ENCODE assay signal across 16 cellular contexts in the genomic region with DNA sequence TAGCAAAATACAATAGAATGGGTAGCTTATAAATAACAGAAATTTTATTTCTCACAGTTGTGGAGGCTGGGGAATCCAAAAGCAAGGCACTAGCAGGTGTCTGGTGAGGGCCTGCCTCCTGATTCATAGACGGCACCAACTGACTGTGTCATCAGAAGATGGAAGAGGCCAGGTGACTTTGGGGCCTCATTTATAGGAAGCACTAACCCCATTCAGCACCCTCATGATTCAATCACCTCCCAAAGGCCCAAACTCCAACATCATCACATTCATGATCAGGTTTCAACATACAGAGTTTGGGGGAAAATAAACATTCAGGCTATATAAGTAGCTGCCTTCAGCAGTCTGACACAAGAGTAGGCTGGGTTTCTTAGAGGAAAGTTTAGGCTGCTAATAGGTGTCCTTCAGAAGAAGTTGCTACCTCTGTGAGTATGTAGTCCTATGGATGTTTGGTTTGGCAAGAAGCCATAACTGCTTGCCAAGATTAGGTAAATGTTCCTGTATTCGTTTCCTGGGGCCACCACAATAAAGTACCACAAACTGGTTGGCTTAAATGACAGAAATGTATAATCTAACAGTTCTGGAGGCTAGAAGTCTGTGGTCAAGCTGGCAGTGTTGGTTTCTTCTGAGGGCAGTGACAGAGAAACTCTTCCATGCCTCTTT. TPM values are rescaled to one million over a fixed set of nuclear protein-coding genes. Genes with fewer than 3 reads are reported as not detected.
A peak's percentile ranks its signal among the peaks of the same experiment; 100 is the strongest.
DNase-seq lines count a peak whose midpoint lies in the region; TF ChIP-seq lines count a peak whose summit lies in the region.
"Had no signal": no experiment of that assay in that cellular context is flagged by ENCODE, and none has a peak within 500 bp of the region (broad histone marks: within the 10 kb centered on the region; RNA-seq: fewer than 3 reads in every experiment).

No MANE protein-coding gene starts in this region.

- H3K4me1 ChIP-seq in adipocyte (ENCODE audit: control insufficient read depth, insufficient read depth, low read length), result peaks cover 11% of the 10 kb centered on the region
- no peaks in the 10 kb centered on the region for H3K4me1 ChIP-seq in esophagus squamous epithelium
- H3K4me1 ChIP-seq: heart right ventricle had no signal

- intact Hi-C loops in esophagus squamous epithelium (cut with DNase I), result no loop called here

- no peak for TF ChIP-seq POLR2A in esophagus squamous epithelium (IDR thresholded peaks at IDR 0.05)

- TF ChIP-seq EP300 in Ishikawa (IDR thresholded peaks at IDR 0.05; ENCODE audit: borderline replicate concordance), result peak; percentile 57; the same call in 1 of the 2 replicates

- H3K36me3 ChIP-seq in adipocyte (ENCODE audit: control insufficient read depth, insufficient read depth, low read length, severe bottlenecking) (peaks cover 11% of the 10 kb centered on the region), esophagus squamous epithelium (peaks cover 0 to 26% (median 0%) of the 10 kb centered on the region in 3 donors)

- no peak overlapping the region for H3K4me3 ChIP-seq in adipocyte (ENCODE audit: low read length)
- no peak overlapping the region for H3K4me3 ChIP-seq in esophagus squamous epithelium
- H3K4me3 ChIP-seq: heart right ventricle, skin epidermis had no signal

- no peak overlapping the region for H3K9ac ChIP-seq in adipocyte (ENCODE audit: low read length)

- no peaks in the 10 kb centered on the region for H3K9me3 ChIP-seq in adipocyte (ENCODE audit: control insufficient read depth, low read length)
- peaks cover 0 to 7% (median 0%) of the 10 kb centered on the region in 3 donors for H3K9me3 ChIP-seq in esophagus squamous epithelium

- TF ChIP-seq CTCF in esophagus squamous epithelium (IDR thresholded peaks at IDR 0.05), result no peak

- no peaks in the 10 kb centered on the region for H3K27me3 ChIP-seq in adipocyte (replicated peaks; ENCODE audit: control insufficient read depth, insufficient read depth, low read length)
- H3K27me3 ChIP-seq in esophagus squamous epithelium, result no peaks in the 10 kb centered on the region
- H3K27me3 ChIP-seq: brain microvascular endothelial cell, heart right ventricle had no signal

- no peak overlapping the region for H3K27ac ChIP-seq in esophagus squamous epithelium
- H3K27ac ChIP-seq: brain microvascular endothelial cell, heart right ventricle, skin epidermis had no signal

- TF ChIP-seq RAD21 in Ishikawa (IDR thresholded peaks at IDR 0.05; ENCODE audit: low read depth), result no peak

- WGBS in esophagus squamous epithelium, 2 donors, result 50 to 61% methylated on average over 2 of the region's 2 CpGs

- peak; percentile 29 for DNase-seq in DMS153 (lab: John Stamatoyannopoulos, UW)
- peak; percentile 18 for DNase-seq in adipocyte (ENCODE audit: low read depth)
- DNase-seq in iris pigment epithelial cell (ENCODE audit: low read depth), result peak; percentile 61
- no peak for DNase-seq in NCI-H526 treated with DMSO at 0.1 percent for 48 hours (lab: John Stamatoyannopoulos, UW)
- no peak for DNase-seq in stimulated activated CD8-positive, alpha-beta memory T cell treated with anti-CD3 and anti-CD28 coated beads, Interleukin-4, amount 100 ng/mL, for 48 hours
- no peak for DNase-seq in stimulated activated CD4-positive, alpha-beta T cell treated with anti-CD3 and anti-CD28 coated beads, Interleukin-15, amount 100 ng/mL, for 24 hours
- no peak for DNase-seq in esophagus squamous epithelium (lab: John Stamatoyannopoulos, UW)
- DNase-seq: activated CD4-positive, alpha-beta memory T cell treated with anti-CD3 and anti-CD28 coated beads, Interleukin-2, amount 10 ng/mL, durations not matched to agents 7 days and 5 days; brain microvascular endothelial cell; CD4-positive, CD25-positive, alpha-beta regulatory T cell; heart right ventricle; NCI-H1436 treated with DMSO at 0.1 percent for 48 hours; SIG-M5; stimulated activated naive B cell treated with anti-CD40 and anti-IgM and Interleukin-4, amounts not matched to agents 10 μg/mL and 1 μg/mL and 100 μg/mL, for 72 hours had no signal

TF ChIP-seq in Ishikawa, 13 proteins besides CTCF, POLR2A, EP300 and RAD21:
- peak; percentile 97 for TF ChIP-seq NFIC (IDR thresholded peaks at IDR 0.05)
- no peak for TF ChIP-seq CEBPB (IDR thresholded peaks at IDR 0.05)
- no peak for TF ChIP-seq ZBTB7A (IDR thresholded peaks at IDR 0.05; ENCODE audit: low read depth)
- 0 out of 2 replicates have a peak, but pooled peaks have one; percentile 23 for TF ChIP-seq TEAD4 (IDR thresholded peaks at IDR 0.05)
- peak; percentile 53; the same call in 1 of the 2 replicates for TF ChIP-seq TCF12 (IDR thresholded peaks at IDR 0.05; ENCODE audit: low read depth)
- TF ChIP-seq, protein P1, sequence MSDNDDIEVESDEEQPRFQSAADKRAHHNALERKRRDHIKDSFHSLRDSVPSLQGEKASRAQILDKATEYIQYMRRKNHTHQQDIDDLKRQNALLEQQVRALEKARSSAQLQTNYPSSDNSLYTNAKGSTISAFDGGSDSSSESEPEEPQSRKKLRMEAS (IDR thresholded peaks at IDR 0.05), result no peak
- TF ChIP-seq CREB1 (IDR thresholded peaks at IDR 0.05; ENCODE audit: low read depth), result no peak
- TF ChIP-seq, protein P2, sequence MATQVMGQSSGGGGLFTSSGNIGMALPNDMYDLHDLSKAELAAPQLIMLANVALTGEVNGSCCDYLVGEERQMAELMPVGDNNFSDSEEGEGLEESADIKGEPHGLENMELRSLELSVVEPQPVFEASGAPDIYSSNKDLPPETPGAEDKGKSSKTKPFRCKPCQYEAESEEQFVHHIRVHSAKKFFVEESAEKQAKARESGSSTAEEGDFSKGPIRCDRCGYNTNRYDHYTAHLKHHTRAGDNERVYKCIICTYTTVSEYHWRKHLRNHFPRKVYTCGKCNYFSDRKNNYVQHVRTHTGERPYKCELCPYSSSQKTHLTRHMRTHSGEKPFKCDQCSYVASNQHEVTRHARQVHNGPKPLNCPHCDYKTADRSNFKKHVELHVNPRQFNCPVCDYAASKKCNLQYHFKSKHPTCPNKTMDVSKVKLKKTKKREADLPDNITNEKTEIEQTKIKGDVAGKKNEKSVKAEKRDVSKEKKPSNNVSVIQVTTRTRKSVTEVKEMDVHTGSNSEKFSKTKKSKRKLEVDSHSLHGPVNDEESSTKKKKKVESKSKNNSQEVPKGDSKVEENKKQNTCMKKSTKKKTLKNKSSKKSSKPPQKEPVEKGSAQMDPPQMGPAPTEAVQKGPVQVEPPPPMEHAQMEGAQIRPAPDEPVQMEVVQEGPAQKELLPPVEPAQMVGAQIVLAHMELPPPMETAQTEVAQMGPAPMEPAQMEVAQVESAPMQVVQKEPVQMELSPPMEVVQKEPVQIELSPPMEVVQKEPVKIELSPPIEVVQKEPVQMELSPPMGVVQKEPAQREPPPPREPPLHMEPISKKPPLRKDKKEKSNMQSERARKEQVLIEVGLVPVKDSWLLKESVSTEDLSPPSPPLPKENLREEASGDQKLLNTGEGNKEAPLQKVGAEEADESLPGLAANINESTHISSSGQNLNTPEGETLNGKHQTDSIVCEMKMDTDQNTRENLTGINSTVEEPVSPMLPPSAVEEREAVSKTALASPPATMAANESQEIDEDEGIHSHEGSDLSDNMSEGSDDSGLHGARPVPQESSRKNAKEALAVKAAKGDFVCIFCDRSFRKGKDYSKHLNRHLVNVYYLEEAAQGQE (IDR thresholded peaks at IDR 0.05; ENCODE audit: low read depth), result no peak
TF ChIP-seq in Ishikawa: peak in this region for 3.

RNA-seq across cellular contexts. Expression of a gene that starts 48.8 kb away (rescaled TPM):
- total RNA-seq in esophagus squamous epithelium, result 1 to 10 TPM in 3 of 4 donors, under 1 TPM in 1; 0.68 to 6.7 (median 3.2) TPM

Comparison
In these comparisons a context has a peak if more than half of its experiments do, and no peak if none do; other contexts are left out.
1. DNase-seq: peak in DMS153 (single experiment), adipocyte (single experiment) and iris pigment epithelial cell (single experiment); none in NCI-H526 treated with DMSO at 0.1 percent for 48 hours (single experiment), stimulated activated CD8-positive, alpha-beta memory T cell treated with anti-CD3 and anti-CD28 coated beads, Interleukin-4, amount 100 ng/mL, for 48 hours (single experiment), stimulated activated CD4-positive, alpha-beta T cell treated with anti-CD3 and anti-CD28 coated beads, Interleukin-15, amount 100 ng/mL, for 24 hours (single experiment) and esophagus squamous epithelium (single experiment).